Comparison of ENCODE assay signal across 38 cellular contexts in genomic region chr13:42168497-42168896, GRCh38.
"Had no signal": no experiment of that assay in that cellular context is flagged by ENCODE, and none has a peak within 500 bp of the region (broad histone marks: within the 10 kb centered on the region; RNA-seq: fewer than 3 reads in every experiment).

No MANE protein-coding gene starts in this region.

- DNase-seq: activated CD4-positive, alpha-beta memory T cell treated with anti-CD3 and anti-CD28 coated beads, Interleukin-2, amount 10 ng/mL, durations not matched to agents 7 days and 5 days; activated CD4-positive, alpha-beta T cell treated with anti-CD3 and anti-CD28 coated beads for 1 hour; activated CD4-positive, alpha-beta T cell treated with anti-CD3 and anti-CD28 coated beads for 36 hours; activated CD4-positive, alpha-beta T cell treated with anti-CD3 and anti-CD28 coated beads for 48 hours; activated CD4-positive, alpha-beta T cell treated with anti-CD3 and anti-CD28 coated beads, Interleukin-2, amount 10 ng/mL, durations not matched to agents 7 days and 5 days; activated CD4-positive, alpha-beta T cell treated with anti-CD3 and anti-CD28 coated beads, Interleukin-2, amount 50 U/mL, for 48 hours; activated CD4-positive, CD25-positive, alpha-beta regulatory T cell; activated CD8-positive, alpha-beta memory T cell treated with anti-CD3 and anti-CD28 coated beads for 24 hours; activated CD8-positive, alpha-beta memory T cell treated with anti-CD3 and anti-CD28 coated beads, Interleukin-2, amount 10 ng/mL, durations not matched to agents 7 days and 5 days; activated CD8-positive, alpha-beta memory T cell treated with anti-CD3 and anti-CD28 coated beads, Interleukin-2, amount 50 U/mL, for 48 hours; activated CD8-positive, alpha-beta T cell treated with anti-CD3 and anti-CD28 coated beads, Interleukin-2, amount 10 ng/mL, durations not matched to agents 7 days and 5 days; activated effector memory CD4-positive, alpha-beta T cell treated with Interleukin-2 at 50 U/mL for 16 hours; activated gamma-delta T cell; activated naive CD4-positive, alpha-beta T cell treated with anti-CD3 and anti-CD28 coated beads, Interleukin-2, amount 10 ng/mL, durations not matched to agents 7 days and 5 days; activated naive CD4-positive, alpha-beta T cell treated with Interleukin-2 at 50 U/mL for 16 hours; activated naive CD8-positive, alpha-beta T cell treated with anti-CD3 and anti-CD28 coated beads, Interleukin-2, amount 10 ng/mL, durations not matched to agents 7 days and 5 days; activated naive CD8-positive, alpha-beta T cell treated with anti-CD3 and anti-CD28 coated beads, Interleukin-2, amount 50 U/mL, for 24 hours; activated T-cell treated with anti-CD3 and anti-CD28 coated beads, Interleukin-2, amount 50 U/mL, for 24 hours; activated T-cell treated with anti-CD3 and anti-CD28 coated beads, Interleukin-2, amount 50 U/mL, for 48 hours; amygdala; anterior cingulate cortex; caudate nucleus; cerebellar nuclear complex; T-helper 17 cell; T-helper 9 cell; WERI-Rb-1 had no signal

- H3K4me1 ChIP-seq: ascending aorta had no signal

- H3K36me3 ChIP-seq: WERI-Rb-1 had no signal

- H3K9me3 Mint-ChIP-seq: activated CD4-positive, alpha-beta memory T cell treated with anti-CD3 and anti-CD28 coated beads, Interleukin-2, amount 10 ng/mL, durations not matched to agents 7 days and 5 days; activated CD4-positive, alpha-beta T cell treated with anti-CD3 and anti-CD28 coated beads, Interleukin-2, amount 10 ng/mL, durations not matched to agents 7 days and 5 days; activated naive CD4-positive, alpha-beta T cell treated with anti-CD3 and anti-CD28 coated beads, Interleukin-2, amount 10 ng/mL, durations not matched to agents 7 days and 5 days; activated naive CD4-positive, alpha-beta T cell treated with anti-CD3 and anti-CD28 coated beads, Interleukin-2, amount 50 U/mL, for 24 hours; activated naive CD8-positive, alpha-beta T cell treated with anti-CD3 and anti-CD28 coated beads, Interleukin-2, amount 50 U/mL, for 24 hours; activated T-cell treated with anti-CD3 and anti-CD28 coated beads, Interleukin-2, amount 50 U/mL, for 24 hours; activated T-helper 2 cell treated with anti-CD3 and anti-CD28 coated beads, Interferon-gamma antibody, Interleukin-2, Interleukin-4, amounts not matched to agents 10 μg/mL and 5 μg/mL and 100 μg/mL, durations not matched to agents 14 hours and 24 hours and 36 hours; central memory CD8-positive, alpha-beta T cell; T-helper 2 cell treated with Interferon-gamma antibody and Interleukin-4, amounts not matched to agents 5 μg/mL and 100 μg/mL, for 36 hours; WTC11 had no signal

- H3K9me3 ChIP-seq: ascending aorta had no signal

- H3K27me3 ChIP-seq: ascending aorta, cardiac muscle cell had no signal

- H3K27ac Mint-ChIP-seq: activated CD4-positive, alpha-beta memory T cell treated with anti-CD3 and anti-CD28 coated beads, Interleukin-2, amount 10 ng/mL, durations not matched to agents 7 days and 5 days; activated CD4-positive, alpha-beta T cell treated with anti-CD3 and anti-CD28 coated beads for 36 hours; activated CD4-positive, alpha-beta T cell treated with anti-CD3 and anti-CD28 coated beads, Interleukin-2, amount 10 ng/mL, durations not matched to agents 7 days and 5 days; activated CD8-positive, alpha-beta memory T cell treated with anti-CD3 and anti-CD28 coated beads, Interleukin-2, amount 10 ng/mL, durations not matched to agents 7 days and 5 days; activated CD8-positive, alpha-beta T cell treated with anti-CD3 and anti-CD28 coated beads, Interleukin-2, amount 10 ng/mL, durations not matched to agents 7 days and 5 days; activated naive CD4-positive, alpha-beta T cell treated with anti-CD3 and anti-CD28 coated beads, Interleukin-2, amount 10 ng/mL, durations not matched to agents 7 days and 5 days; activated naive CD4-positive, alpha-beta T cell treated with anti-CD3 and anti-CD28 coated beads, Interleukin-2, amount 50 U/mL, for 24 hours; activated naive CD8-positive, alpha-beta T cell; activated naive CD8-positive, alpha-beta T cell treated with anti-CD3 and anti-CD28 coated beads, Interleukin-2, amount 10 ng/mL, durations not matched to agents 7 days and 5 days; activated naive CD8-positive, alpha-beta T cell treated with anti-CD3 and anti-CD28 coated beads, Interleukin-2, amount 50 U/mL, for 24 hours; activated T-cell treated with anti-CD3 and anti-CD28 coated beads, Interleukin-2, amount 50 U/mL, for 24 hours; activated T-helper 2 cell treated with anti-CD3 and anti-CD28 coated beads, Interferon-gamma antibody, Interleukin-2, Interleukin-4, amounts not matched to agents 10 μg/mL and 5 μg/mL and 100 μg/mL, durations not matched to agents 14 hours and 24 hours and 36 hours; brain; T-helper 17 cell; T-helper 2 cell treated with Interferon-gamma antibody and Interleukin-4, amounts not matched to agents 5 μg/mL and 100 μg/mL, for 36 hours; WTC11 had no signal

- H3K27ac ChIP-seq: ascending aorta, cardiac muscle cell, WERI-Rb-1 had no signal

- ATAC-seq: activated CD4-positive, alpha-beta T cell treated with anti-CD3 and anti-CD28 coated beads for 36 hours; activated CD4-positive, CD25-positive, alpha-beta regulatory T cell treated with anti-CD3 and anti-CD28 coated beads, Interleukin-2, amount 50 U/mL, for 24 hours; activated CD8-positive, alpha-beta memory T cell treated with anti-CD3 and anti-CD28 coated beads, Interleukin-2, amount 10 ng/mL, durations not matched to agents 7 days and 5 days; activated CD8-positive, alpha-beta T cell treated with anti-CD3 and anti-CD28 coated beads, Interleukin-2, amount 10 ng/mL, durations not matched to agents 7 days and 5 days; activated naive CD8-positive, alpha-beta T cell treated with anti-CD3 and anti-CD28 coated beads, Interleukin-2, amount 50 U/mL, for 24 hours; T-helper 17 cell; WTC11 had no signal

- H3K4me3 ChIP-seq: ascending aorta, cardiac muscle cell had no signal

- H3K4me1 Mint-ChIP-seq: activated CD4-positive, alpha-beta memory T cell treated with anti-CD3 and anti-CD28 coated beads, Interleukin-2, amount 10 ng/mL, durations not matched to agents 7 days and 5 days; activated CD4-positive, alpha-beta T cell treated with anti-CD3 and anti-CD28 coated beads for 36 hours; activated CD4-positive, alpha-beta T cell treated with anti-CD3 and anti-CD28 coated beads, Interleukin-2, amount 10 ng/mL, durations not matched to agents 7 days and 5 days; activated CD8-positive, alpha-beta memory T cell treated with anti-CD3 and anti-CD28 coated beads, Interleukin-2, amount 10 ng/mL, durations not matched to agents 7 days and 5 days; activated naive CD4-positive, alpha-beta T cell treated with anti-CD3 and anti-CD28 coated beads, Interleukin-2, amount 10 ng/mL, durations not matched to agents 7 days and 5 days; activated naive CD4-positive, alpha-beta T cell treated with anti-CD3 and anti-CD28 coated beads, Interleukin-2, amount 50 U/mL, for 24 hours; activated naive CD8-positive, alpha-beta T cell treated with anti-CD3 and anti-CD28 coated beads, Interleukin-2, amount 10 ng/mL, durations not matched to agents 7 days and 5 days; activated naive CD8-positive, alpha-beta T cell treated with anti-CD3 and anti-CD28 coated beads, Interleukin-2, amount 50 U/mL, for 24 hours; brain; central memory CD8-positive, alpha-beta T cell; T-helper 17 cell had no signal

- FAIRE-seq: bronchial epithelial cell, TTC549 had no signal

- H3K4me3 Mint-ChIP-seq: activated CD4-positive, alpha-beta memory T cell treated with anti-CD3 and anti-CD28 coated beads, Interleukin-2, amount 10 ng/mL, durations not matched to agents 7 days and 5 days; activated CD4-positive, alpha-beta T cell treated with anti-CD3 and anti-CD28 coated beads for 36 hours; activated CD4-positive, alpha-beta T cell treated with anti-CD3 and anti-CD28 coated beads, Interleukin-2, amount 10 ng/mL, durations not matched to agents 7 days and 5 days; activated CD8-positive, alpha-beta memory T cell treated with anti-CD3 and anti-CD28 coated beads, Interleukin-2, amount 10 ng/mL, durations not matched to agents 7 days and 5 days; activated CD8-positive, alpha-beta T cell treated with anti-CD3 and anti-CD28 coated beads, Interleukin-2, amount 10 ng/mL, durations not matched to agents 7 days and 5 days; activated naive CD4-positive, alpha-beta T cell treated with anti-CD3 and anti-CD28 coated beads, Interleukin-2, amount 10 ng/mL, durations not matched to agents 7 days and 5 days; activated naive CD4-positive, alpha-beta T cell treated with anti-CD3 and anti-CD28 coated beads, Interleukin-2, amount 50 U/mL, for 24 hours; activated naive CD8-positive, alpha-beta T cell; activated naive CD8-positive, alpha-beta T cell treated with anti-CD3 and anti-CD28 coated beads, Interleukin-2, amount 10 ng/mL, durations not matched to agents 7 days and 5 days; activated naive CD8-positive, alpha-beta T cell treated with anti-CD3 and anti-CD28 coated beads, Interleukin-2, amount 50 U/mL, for 24 hours; activated T-cell treated with anti-CD3 and anti-CD28 coated beads, Interleukin-2, amount 50 U/mL, for 24 hours; brain; central memory CD8-positive, alpha-beta T cell; T-helper 17 cell; T-helper 2 cell treated with Interferon-gamma antibody and Interleukin-4, amounts not matched to agents 5 μg/mL and 100 μg/mL, for 36 hours; WTC11 had no signal

- H3K27me3 Mint-ChIP-seq: activated CD4-positive, alpha-beta memory T cell treated with anti-CD3 and anti-CD28 coated beads, Interleukin-2, amount 10 ng/mL, durations not matched to agents 7 days and 5 days; activated CD4-positive, alpha-beta T cell treated with anti-CD3 and anti-CD28 coated beads for 36 hours; activated CD4-positive, alpha-beta T cell treated with anti-CD3 and anti-CD28 coated beads, Interleukin-2, amount 10 ng/mL, durations not matched to agents 7 days and 5 days; activated CD8-positive, alpha-beta memory T cell treated with anti-CD3 and anti-CD28 coated beads, Interleukin-2, amount 10 ng/mL, durations not matched to agents 7 days and 5 days; activated naive CD4-positive, alpha-beta T cell treated with anti-CD3 and anti-CD28 coated beads, Interleukin-2, amount 10 ng/mL, durations not matched to agents 7 days and 5 days; activated naive CD4-positive, alpha-beta T cell treated with anti-CD3 and anti-CD28 coated beads, Interleukin-2, amount 50 U/mL, for 24 hours; activated naive CD8-positive, alpha-beta T cell; activated naive CD8-positive, alpha-beta T cell treated with anti-CD3 and anti-CD28 coated beads, Interleukin-2, amount 10 ng/mL, durations not matched to agents 7 days and 5 days; activated naive CD8-positive, alpha-beta T cell treated with anti-CD3 and anti-CD28 coated beads, Interleukin-2, amount 50 U/mL, for 24 hours; activated T-cell treated with anti-CD3 and anti-CD28 coated beads, Interleukin-2, amount 50 U/mL, for 24 hours; brain; central memory CD8-positive, alpha-beta T cell; T-helper 17 cell had no signal
